Comparison of ENCODE assay signal across 18 cellular contexts in the genomic region with DNA sequence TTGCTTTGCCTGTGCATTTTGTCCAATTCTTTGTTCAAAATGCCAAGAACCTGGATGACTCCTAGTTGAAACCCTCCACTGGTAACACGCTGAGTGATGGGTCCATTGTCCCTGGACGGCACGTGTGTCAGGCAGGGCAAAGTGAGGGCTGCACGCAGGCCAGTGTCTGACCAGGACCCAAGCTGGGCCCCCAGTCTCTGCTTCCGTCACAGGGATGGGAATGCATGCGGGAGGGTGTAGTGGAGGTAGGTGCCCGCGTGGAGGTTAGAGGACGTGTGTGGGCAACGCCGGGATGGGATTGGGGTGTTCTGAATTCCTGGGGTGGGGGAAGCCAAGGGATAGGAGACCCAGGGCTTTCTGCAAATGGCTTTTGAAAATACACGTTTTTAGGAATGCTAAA.
"Had no signal": no experiment of that assay in that cellular context is flagged by ENCODE, and none has a peak within 500 bp of the region (broad histone marks: within the 10 kb centered on the region; RNA-seq: fewer than 3 reads in every experiment).

No MANE protein-coding gene starts in this region.

- H3K9me3 ChIP-seq: mucosa of descending colon, neutrophil had no signal

- H3K4me3 Mint-ChIP-seq: activated naive CD8-positive, alpha-beta T cell treated with anti-CD3 and anti-CD28 coated beads, Interleukin-2, amount 10 ng/mL, durations not matched to agents 7 days and 5 days; activated T-cell treated with anti-CD3 and anti-CD28 coated beads, Interleukin-2, amount 50 U/mL, for 72 hours; memory B cell; naive B cell had no signal

- H3K36me3 ChIP-seq: cardiac muscle cell, neutrophil had no signal

- H3K9me3 Mint-ChIP-seq: activated naive CD8-positive, alpha-beta T cell treated with anti-CD3 and anti-CD28 coated beads, Interleukin-2, amount 10 ng/mL, durations not matched to agents 7 days and 5 days; activated T-cell treated with anti-CD3 and anti-CD28 coated beads, Interleukin-2, amount 50 U/mL, for 72 hours; memory B cell had no signal

- H3K27ac ChIP-seq: cardiac muscle cell, epithelial cell of prostate, hepatocyte, neutrophil, VCaP had no signal

- ATAC-seq: activated T-cell treated with anti-CD3 and anti-CD28 coated beads, Interleukin-2, amount 50 U/mL, for 72 hours; left lobe of liver; mucosa of descending colon; stimulated activated naive CD8-positive, alpha-beta T cell treated with anti-CD3 and anti-CD28 coated beads, Interleukin-15, Interleukin-2, amounts not matched to agents 100 U/mL and 50 U/mL, for 24 hours had no signal

- H3K27ac Mint-ChIP-seq: activated naive CD8-positive, alpha-beta T cell treated with anti-CD3 and anti-CD28 coated beads, Interleukin-2, amount 10 ng/mL, durations not matched to agents 7 days and 5 days; activated T-cell treated with anti-CD3 and anti-CD28 coated beads, Interleukin-2, amount 50 U/mL, for 72 hours; memory B cell; naive B cell had no signal

- H3K36me3 Mint-ChIP-seq: activated naive CD8-positive, alpha-beta T cell treated with anti-CD3 and anti-CD28 coated beads, Interleukin-2, amount 10 ng/mL, durations not matched to agents 7 days and 5 days; memory B cell; naive B cell had no signal

- H3K4me3 ChIP-seq: cardiac muscle cell, hepatocyte, mucosa of descending colon had no signal

- H3K27me3 ChIP-seq: cardiac muscle cell, hepatocyte, neutrophil had no signal

- DNase-seq: activated CD4-positive, alpha-beta T cell treated with anti-CD3 and anti-CD28 coated beads, Interleukin-2, amount 50 U/mL, for 4 hours; activated naive CD8-positive, alpha-beta T cell treated with anti-CD3 and anti-CD28 coated beads, Interleukin-2, amount 10 ng/mL, durations not matched to agents 7 days and 5 days; activated T-cell treated with anti-CD3 and anti-CD28 coated beads, Interleukin-2, amount 50 U/mL, for 72 hours; amygdala; foreskin fibroblast; mucosa of descending colon; naive B cell; stimulated activated CD4-positive, alpha-beta T cell treated with anti-CD3 and anti-CD28 coated beads, Interleukin-2, amount 100 ng/mL, for 24 hours; stimulated activated naive CD8-positive, alpha-beta T cell treated with anti-CD3 and anti-CD28 coated beads, Interleukin-15, Interleukin-2, amounts not matched to agents 100 U/mL and 50 U/mL, for 24 hours; SW 1271; T-helper 2 cell had no signal

- H3K4me1 Mint-ChIP-seq: activated naive CD8-positive, alpha-beta T cell treated with anti-CD3 and anti-CD28 coated beads, Interleukin-2, amount 10 ng/mL, durations not matched to agents 7 days and 5 days; memory B cell; naive B cell had no signal

- H3K27me3 Mint-ChIP-seq: activated naive CD8-positive, alpha-beta T cell treated with anti-CD3 and anti-CD28 coated beads, Interleukin-2, amount 10 ng/mL, durations not matched to agents 7 days and 5 days; memory B cell had no signal
